23 cellular contexts compared by ENCODE assay signal in the genomic region with DNA sequence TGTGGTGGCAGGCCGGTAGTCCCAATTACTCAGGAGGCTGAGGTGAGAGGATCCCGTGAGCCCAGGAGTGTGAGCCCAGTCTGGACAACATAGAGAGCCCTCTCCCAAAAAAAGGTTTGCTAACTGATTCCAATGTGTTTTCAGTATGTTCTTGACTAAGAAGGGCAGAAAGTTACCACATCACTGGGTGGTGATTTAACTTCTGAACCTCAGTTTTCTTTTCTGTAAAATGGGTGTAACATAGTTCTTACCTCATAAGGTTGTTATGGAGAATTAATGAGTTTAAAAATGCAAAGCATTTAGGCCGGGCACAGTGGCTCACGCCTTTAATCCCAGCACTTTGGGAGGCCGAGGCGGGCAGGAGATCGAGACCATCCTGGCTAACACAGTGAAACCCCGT.
"Had no signal": no experiment of that assay in that cellular context is flagged by ENCODE, and none has a peak within 500 bp of the region (broad histone marks: within the 10 kb centered on the region; RNA-seq: fewer than 3 reads in every experiment).

No MANE protein-coding gene starts in this region.

- H3K27me3 ChIP-seq: MG63, SJSA1 had no signal

- H3K4me3 ChIP-seq: MG63, SJSA1, SK-N-MC had no signal

- H3K36me3 ChIP-seq: MG63, SJSA1 had no signal

- FAIRE-seq: HTR-8/SVneo, RCC 7860 had no signal

- H3K4me1 ChIP-seq: SJSA1 had no signal

- H3K27ac ChIP-seq: SJSA1, SK-N-MC had no signal

- DNase-seq: Karpas-422, KG1, MG63, NCI-H1092, NCI-H1105 treated with DMSO at 0.1 percent for 48 hours, NCI-H1436, NCI-H187, NCI-H2029, NCI-H2081 treated with DMSO at 0.1 percent for 48 hours, NCI-H2171, NCI-H226, NCI-H446, NCI-H510A, NCI-H524 treated with DMSO at 0.1 percent for 48 hours, NCI-H69, NCI-H774, Right ventricle myocardium superior, RPMI8226, SIG-M5 had no signal

- H3K9me3 ChIP-seq: MG63, SJSA1 had no signal
